ENCODE assay signal across 8 cellular contexts in genomic region chr18:79680100-79680879, GRCh38. TPM values are rescaled to one million over a fixed set of nuclear protein-coding genes. Genes with fewer than 3 reads are reported as not detected.
DNase-seq lines count a peak whose midpoint lies in the region; ATAC-seq and TF ChIP-seq lines count a peak whose summit lies in the region.

No MANE protein-coding gene starts in this region.

- H3K9me3 Mint-ChIP-seq in activated T-helper 1 cell treated with anti-CD3 and anti-CD28 coated beads, Interleukin-12 subunit alpha, Interleukin-12 subunit beta, Interleukin-2, Interleukin-4 antibody, amounts not matched to agents 30 ng/mL and 10 ng/mL and 1 ng/mL, durations not matched to agents 14 hours and 24 hours and 36 hours = peaks cover 5% of the 10 kb centered on the region
- H3K9me3 Mint-ChIP-seq in progenitor cell of endocrine pancreas (ENCODE audit: low read depth) = no peaks in the 10 kb centered on the region

- intact Hi-C loops in activated T-helper 1 cell treated with anti-CD3 and anti-CD28 coated beads, Interleukin-12 subunit alpha, Interleukin-12 subunit beta, Interleukin-2, Interleukin-4 antibody, amounts not matched to agents 30 ng/mL and 10 ng/mL and 1 ng/mL, durations not matched to agents 14 hours and 24 hours and 36 hours (cut with micrococcal nuclease) = no loop called here

- peaks cover 23% of the 10 kb centered on the region for H3K36me3 Mint-ChIP-seq in activated T-helper 1 cell treated with anti-CD3 and anti-CD28 coated beads, Interleukin-12 subunit alpha, Interleukin-12 subunit beta, Interleukin-2, Interleukin-4 antibody, amounts not matched to agents 30 ng/mL and 10 ng/mL and 1 ng/mL, durations not matched to agents 14 hours and 24 hours and 36 hours (ENCODE audit: low read depth)
- H3K36me3 Mint-ChIP-seq in progenitor cell of endocrine pancreas (ENCODE audit: insufficient read depth) = peaks cover 1% of the 10 kb centered on the region

- H3K4me1 Mint-ChIP-seq in activated T-helper 1 cell treated with anti-CD3 and anti-CD28 coated beads, Interleukin-12 subunit alpha, Interleukin-12 subunit beta, Interleukin-2, Interleukin-4 antibody, amounts not matched to agents 30 ng/mL and 10 ng/mL and 1 ng/mL, durations not matched to agents 14 hours and 24 hours and 36 hours (ENCODE audit: low read depth) = peaks cover 69% of the 10 kb centered on the region
- H3K4me1 Mint-ChIP-seq in progenitor cell of endocrine pancreas (ENCODE audit: low read depth) = peaks cover 39% of the 10 kb centered on the region

- DNase-seq in NCI-H2227 treated with DMSO at 0.1 percent for 48 hours (lab: John Stamatoyannopoulos, UW) (peak; percentile 2), foreskin fibroblast (peak; percentile 39 to 72), progenitor cell of endocrine pancreas (ENCODE audit: low spot score, unreplicated experiment) (peak; percentile 32), iPS-NIHi11 (ENCODE audit: low spot score) (no peak), NK-92 (lab: John Stamatoyannopoulos, UW; ENCODE audit: unreplicated experiment) (no peak)
- peak; percentile 34 for DNase-seq in activated T-helper 1 cell treated with anti-CD3 and anti-CD28 coated beads, Interleukin-12 subunit alpha, Interleukin-12 subunit beta, Interleukin-2, Interleukin-4 antibody, amounts not matched to agents 30 ng/mL and 10 ng/mL and 1 ng/mL, durations not matched to agents 14 hours and 24 hours and 36 hours (ENCODE audit: low spot score)

- no peaks in the 10 kb centered on the region for H3K27me3 Mint-ChIP-seq in activated T-helper 1 cell treated with anti-CD3 and anti-CD28 coated beads, Interleukin-12 subunit alpha, Interleukin-12 subunit beta, Interleukin-2, Interleukin-4 antibody, amounts not matched to agents 30 ng/mL and 10 ng/mL and 1 ng/mL, durations not matched to agents 14 hours and 24 hours and 36 hours (ENCODE audit: insufficient read depth)
- H3K27me3 Mint-ChIP-seq in progenitor cell of endocrine pancreas = no peaks in the 10 kb centered on the region

- H3K4me3 Mint-ChIP-seq in activated T-helper 1 cell treated with anti-CD3 and anti-CD28 coated beads, Interleukin-12 subunit alpha, Interleukin-12 subunit beta, Interleukin-2, Interleukin-4 antibody, amounts not matched to agents 30 ng/mL and 10 ng/mL and 1 ng/mL, durations not matched to agents 14 hours and 24 hours and 36 hours = peak overlapping the region; percentile 92
- peak overlapping the region; percentile 77 for H3K4me3 Mint-ChIP-seq in progenitor cell of endocrine pancreas (ENCODE audit: low read depth)

- H3K4me3 ChIP-seq in GM08714 (ENCODE audit: low read length) (peak overlapping the region; percentile 81), foreskin fibroblast (ENCODE audit: low read depth in 1 of 2, low read length in 2 of 2) (peak overlapping the region; percentile 85 to 92)

- H3K27ac Mint-ChIP-seq in activated T-helper 1 cell treated with anti-CD3 and anti-CD28 coated beads, Interleukin-12 subunit alpha, Interleukin-12 subunit beta, Interleukin-2, Interleukin-4 antibody, amounts not matched to agents 30 ng/mL and 10 ng/mL and 1 ng/mL, durations not matched to agents 14 hours and 24 hours and 36 hours = peak overlapping the region; percentile 90
- peak overlapping the region; percentile 87 for H3K27ac Mint-ChIP-seq in progenitor cell of endocrine pancreas

- TF ChIP-seq CTCF in foreskin fibroblast (IDR thresholded peaks at IDR 0.05; ENCODE audit: low read depth, low read length) = no peak
- TF ChIP-seq CTCF in progenitor cell of endocrine pancreas (IDR thresholded peaks at IDR 0.05; ENCODE audit: unreplicated experiment) = peak; percentile 45

- peak; percentile 12 for ATAC-seq in HG02642 (IDR thresholded peaks at IDR 0.05; ENCODE audit: poor library complexity, unreplicated experiment)

RNA-seq across cellular contexts. Expression of gene CTDP1, which starts 0.7 kb away (rescaled TPM):
- 45.9 and 47.2 TPM in 2 replicates for total RNA-seq in activated T-helper 1 cell treated with anti-CD3 and anti-CD28 coated beads, Interleukin-12 subunit alpha, Interleukin-12 subunit beta, Interleukin-2, Interleukin-4 antibody, amounts not matched to agents 30 ng/mL and 10 ng/mL and 1 ng/mL, durations not matched to agents 14 hours and 24 hours and 36 hours
- total RNA-seq in progenitor cell of endocrine pancreas = 23.9 and 24.9 TPM in 2 replicates

Comparison
In these comparisons a context has a peak if more than half of its experiments do, and no peak if none do; other contexts are left out.
1. DNase-seq: peak in NCI-H2227 treated with DMSO at 0.1 percent for 48 hours (single experiment), activated T-helper 1 cell treated with anti-CD3 and anti-CD28 coated beads, Interleukin-12 subunit alpha, Interleukin-12 subunit beta, Interleukin-2, Interleukin-4 antibody, amounts not matched to agents 30 ng/mL and 10 ng/mL and 1 ng/mL, durations not matched to agents 14 hours and 24 hours and 36 hours (single experiment), foreskin fibroblast (2 of 2) and progenitor cell of endocrine pancreas (single experiment); none in iPS-NIHi11 (single experiment) and NK-92 (single experiment).